In genomic region chr14:23550827-23551265, GRCh38 we compare ENCODE assay signal across 8 cellular contexts. TPM values are rescaled to one million over a fixed set of nuclear protein-coding genes. Genes with fewer than 3 reads are reported as not detected.
A peak's percentile ranks its signal among the peaks of the same experiment; 100 is the strongest.
DNase-seq lines count a peak whose midpoint lies in the region; TF ChIP-seq lines count a peak whose summit lies in the region.

No MANE protein-coding gene starts in this region.

- POLR2A ChIA-PET in MCF 10A (lab: Yijun Ruan, JAX) = interaction anchor here (0.7 to 0.8 kb wide), 2 partner anchors 81 to 955 kb away, joined by 3 read pairs; partner anchors contain the start of gene NGDN

- H3K4me1 Mint-ChIP-seq in activated CD4-positive, alpha-beta T cell treated with anti-CD3 and anti-CD28 coated beads, Interleukin-2, amount 10 ng/mL, durations not matched to agents 24 days and 14 days = peaks cover 8% of the 10 kb centered on the region
- peaks cover 6% of the 10 kb centered on the region for H3K4me1 Mint-ChIP-seq in MCF 10A (ENCODE audit: insufficient read depth, unreplicated experiment)
- peaks cover 13% of the 10 kb centered on the region for H3K4me1 Mint-ChIP-seq in activated T-cell treated with anti-CD3 and anti-CD28 coated beads, Interleukin-2, amount 50 U/mL, for 24 hours (ENCODE audit: low read depth)

- DNase-seq in activated CD4-positive, alpha-beta T cell treated with anti-CD3 and anti-CD28 coated beads, Interleukin-2, amount 10 ng/mL, durations not matched to agents 24 days and 14 days = no peak
- DNase-seq in activated CD4-positive, alpha-beta T cell treated with anti-CD3 and anti-CD28 coated beads, Interleukin-2, amount 50 U/mL, for 1 hour = no peak
- no peak for DNase-seq in MCF 10A (ENCODE audit: unreplicated experiment)
- no peak for DNase-seq in lower leg skin (ENCODE audit: low spot score in 2 of 2)
- DNase-seq in activated T-cell treated with anti-CD3 and anti-CD28 coated beads, Interleukin-2, amount 50 U/mL, for 24 hours = no peak
- no peak for DNase-seq in stimulated activated CD4-positive, alpha-beta T cell treated with anti-CD3 and anti-CD28 coated beads, Interleukin-4, amount 100 ng/mL, for 24 hours
- no peak for DNase-seq in NCI-H524 treated with DMSO at 0.1 percent for 48 hours (lab: John Stamatoyannopoulos, UW)

- H3K4me3 Mint-ChIP-seq in activated CD4-positive, alpha-beta T cell treated with anti-CD3 and anti-CD28 coated beads, Interleukin-2, amount 10 ng/mL, durations not matched to agents 24 days and 14 days = no peak overlapping the region
- H3K4me3 Mint-ChIP-seq in MCF 10A (ENCODE audit: unreplicated experiment) = no peak overlapping the region
- H3K4me3 Mint-ChIP-seq in activated T-cell treated with anti-CD3 and anti-CD28 coated beads, Interleukin-2, amount 50 U/mL, for 24 hours = no peak overlapping the region

- H3K4me3 ChIP-seq in lower leg skin (ENCODE audit: low read depth, poor library complexity, severe bottlenecking) (peak overlapping the region; percentile 40), urinary bladder (ENCODE audit: low read depth, low read length) (peak overlapping the region; percentile 50)

- BruUV-seq in MCF 10A (replicated peaks; lab: Mats Ljungman, UMichigan) = no TSS peak

- peak overlapping the region; percentile 89 for H3K27ac Mint-ChIP-seq in activated CD4-positive, alpha-beta T cell treated with anti-CD3 and anti-CD28 coated beads, Interleukin-2, amount 10 ng/mL, durations not matched to agents 24 days and 14 days
- peak overlapping the region; percentile 36 for H3K27ac Mint-ChIP-seq in MCF 10A (ENCODE audit: low read depth, unreplicated experiment)
- H3K27ac Mint-ChIP-seq in activated T-cell treated with anti-CD3 and anti-CD28 coated beads, Interleukin-2, amount 50 U/mL, for 24 hours = no peak overlapping the region

- WGBS in lower leg skin, 2 donors = 2 to 3% methylated on average over 35 to 36 of the region's 36 CpGs
- WGBS in urinary bladder = 2% methylated on average over 36 of the region's 36 CpGs

- H3K4me1 ChIP-seq in urinary bladder (ENCODE audit: insufficient read depth) = no peaks in the 10 kb centered on the region

- no peak for TF ChIP-seq POLR2A in lower leg skin (IDR thresholded peaks at IDR 0.05)

- no peaks in the 10 kb centered on the region for H3K36me3 Mint-ChIP-seq in activated CD4-positive, alpha-beta T cell treated with anti-CD3 and anti-CD28 coated beads, Interleukin-2, amount 10 ng/mL, durations not matched to agents 24 days and 14 days (ENCODE audit: low read depth)
- H3K36me3 Mint-ChIP-seq in MCF 10A (ENCODE audit: insufficient read depth, unreplicated experiment) = no peaks in the 10 kb centered on the region
- peaks cover under 1% of the 10 kb centered on the region for H3K36me3 Mint-ChIP-seq in activated T-cell treated with anti-CD3 and anti-CD28 coated beads, Interleukin-2, amount 50 U/mL, for 24 hours (ENCODE audit: low read depth)

- no peaks in the 10 kb centered on the region for H3K27me3 Mint-ChIP-seq in activated CD4-positive, alpha-beta T cell treated with anti-CD3 and anti-CD28 coated beads, Interleukin-2, amount 10 ng/mL, durations not matched to agents 24 days and 14 days
- H3K27me3 Mint-ChIP-seq in MCF 10A (ENCODE audit: insufficient read depth, unreplicated experiment) = no peaks in the 10 kb centered on the region
- no peaks in the 10 kb centered on the region for H3K27me3 Mint-ChIP-seq in activated T-cell treated with anti-CD3 and anti-CD28 coated beads, Interleukin-2, amount 50 U/mL, for 24 hours

- no peaks in the 10 kb centered on the region for H3K36me3 ChIP-seq in urinary bladder (ENCODE audit: insufficient read depth)

- CTCF ChIA-PET in MCF 10A (lab: Yijun Ruan, JAX) = interaction anchor here (0.6 to 2.6 kb wide), 4 partner anchors 9 to 248 kb away, joined by 4 to 14 read pairs (median 4); partner anchors contain the start of gene AP1G2

- intact Hi-C loops in activated CD4-positive, alpha-beta T cell treated with anti-CD3 and anti-CD28 coated beads, Interleukin-2, amount 10 ng/mL, durations not matched to agents 24 days and 14 days (cut with micrococcal nuclease) = loop anchor here (1.0 to 10.0 kb wide), 4 partner anchors 16 to 456 kb away; partner anchors contain the start of genes ACIN1, AP1G2, C14orf119 and NGDN
- intact Hi-C loops in MCF 10A (cut with micrococcal nuclease) (no loop called here), lower leg skin (cut with DNase I; ENCODE audit: low total_unique reads) (no loop called here)

- TF ChIP-seq CTCF in MCF 10A (IDR thresholded peaks at IDR 0.05; ENCODE audit: unreplicated experiment) (no peak), lower leg skin (IDR thresholded peaks at IDR 0.05) (no peak)

- no peaks in the 10 kb centered on the region for H3K9me3 Mint-ChIP-seq in activated CD4-positive, alpha-beta T cell treated with anti-CD3 and anti-CD28 coated beads, Interleukin-2, amount 10 ng/mL, durations not matched to agents 24 days and 14 days
- no peaks in the 10 kb centered on the region for H3K9me3 Mint-ChIP-seq in MCF 10A (ENCODE audit: unreplicated experiment)
- H3K9me3 Mint-ChIP-seq in activated T-cell treated with anti-CD3 and anti-CD28 coated beads, Interleukin-2, amount 50 U/mL, for 24 hours = no peaks in the 10 kb centered on the region

- no peak overlapping the region for H3K27ac ChIP-seq in urinary bladder (ENCODE audit: low read depth)

RNA-seq across cellular contexts. Expression of gene ZFHX2, which starts 0.7 kb away (rescaled TPM):
- 1.8 and 2.8 TPM in 2 replicates for total RNA-seq in activated CD4-positive, alpha-beta T cell treated with anti-CD3 and anti-CD28 coated beads, Interleukin-2, amount 10 ng/mL, durations not matched to agents 24 days and 14 days
- total RNA-seq in MCF 10A (2022) = 1.8 and 2.1 TPM in 2 replicates
- under 1 TPM; 0.19 to 0.49 (median 0.27) TPM for total RNA-seq in lower leg skin
- 0.32 TPM for total RNA-seq in urinary bladder
- polyA plus RNA-seq in urinary bladder = 0.71 TPM

RNA-seq across cellular contexts. Expression of gene THTPA, which starts 5.2 kb away (rescaled TPM):
- 14.5 and 16.7 TPM in 2 replicates for total RNA-seq in activated CD4-positive, alpha-beta T cell treated with anti-CD3 and anti-CD28 coated beads, Interleukin-2, amount 10 ng/mL, durations not matched to agents 24 days and 14 days
- total RNA-seq in MCF 10A (2022) = 16.8 and 22.4 TPM in 2 replicates
- 10 to 100 TPM in 3 of 4 donors, 1 to 10 TPM in 1; 2.8 to 10.9 (median 10.7) TPM for total RNA-seq in lower leg skin
- 7.1 TPM for total RNA-seq in urinary bladder
- polyA plus RNA-seq in urinary bladder = 25.3 TPM

RNA-seq across cellular contexts. Expression of gene AP1G2, which starts 16.7 kb away (rescaled TPM):
- total RNA-seq in activated CD4-positive, alpha-beta T cell treated with anti-CD3 and anti-CD28 coated beads, Interleukin-2, amount 10 ng/mL, durations not matched to agents 24 days and 14 days = 135 and 142 TPM in 2 replicates
- 89.2 and 95.7 TPM in 2 replicates for total RNA-seq in MCF 10A (2022)
- total RNA-seq in lower leg skin = 100 to 1,000 TPM; 113 to 206 (median 141) TPM
- 36.3 TPM for total RNA-seq in urinary bladder
- 50.7 TPM for polyA plus RNA-seq in urinary bladder

RNA-seq across cellular contexts. Expression of gene JPH4, which starts 27.7 kb away (rescaled TPM):
- not detected in 2 replicates for total RNA-seq in activated CD4-positive, alpha-beta T cell treated with anti-CD3 and anti-CD28 coated beads, Interleukin-2, amount 10 ng/mL, durations not matched to agents 24 days and 14 days
- total RNA-seq in MCF 10A (2022) (not detected in 2 replicates), lower leg skin (1 to 10 TPM in 3 of 4 donors, under 1 TPM in 1; 0.34 to 3.6 (median 1.4) TPM), urinary bladder (2.7 TPM)
- polyA plus RNA-seq in urinary bladder = 2.5 TPM
